In genomic region chr3:114212646-114213045, GRCh38 we compare ENCODE assay signal across 29 cellular contexts. TPM values are rescaled to one million over a fixed set of nuclear protein-coding genes. Genes with fewer than 3 reads are reported as not detected.
DNase-seq lines count a peak whose midpoint lies in the region; ATAC-seq, FAIRE-seq and TF ChIP-seq lines count a peak whose summit lies in the region.
"Had no signal": no experiment of that assay in that cellular context is flagged by ENCODE, and none has a peak within 500 bp of the region (broad histone marks: within the 10 kb centered on the region; RNA-seq: fewer than 3 reads in every experiment).

No MANE protein-coding gene starts in this region.

- H3K4me3 ChIP-seq in SU-DHL-6 (ENCODE audit: insufficient read depth, low read length, poor library complexity, severe bottlenecking) = no peak overlapping the region
- no peak overlapping the region for H3K4me3 ChIP-seq in endodermal cell (ENCODE audit: low read length)
- H3K4me3 ChIP-seq: A549, gastroesophageal sphincter, hepatocyte, ovary, stomach, thyroid gland had no signal

- no peaks in the 10 kb centered on the region for H3K27me3 Mint-ChIP-seq in activated CD8-positive, alpha-beta memory T cell treated with anti-CD3 and anti-CD28 coated beads, Interleukin-2, amount 10 ng/mL, durations not matched to agents 7 days and 5 days
- H3K27me3 Mint-ChIP-seq in endodermal cell (ENCODE audit: insufficient read depth) = no peaks in the 10 kb centered on the region
- H3K27me3 Mint-ChIP-seq: naive thymus-derived CD8-positive, alpha-beta T cell had no signal

- FAIRE-seq in frontal cortex (lab: Jason Lieb, UNC) = no peak
- FAIRE-seq: A549, HepG2, small intestine had no signal

- H3F3A ChIP-seq in SU-DHL-6 (ENCODE audit: insufficient read depth) = peaks cover 26% of the 10 kb centered on the region

- no peak overlapping the region for H3K27ac Mint-ChIP-seq in activated CD8-positive, alpha-beta memory T cell treated with anti-CD3 and anti-CD28 coated beads, Interleukin-2, amount 10 ng/mL, durations not matched to agents 7 days and 5 days
- no peak overlapping the region for H3K27ac Mint-ChIP-seq in endodermal cell
- H3K27ac Mint-ChIP-seq: immature natural killer cell had no signal

- peaks cover 12% of the 10 kb centered on the region for H3K36me3 Mint-ChIP-seq in activated CD8-positive, alpha-beta memory T cell treated with anti-CD3 and anti-CD28 coated beads, Interleukin-2, amount 10 ng/mL, durations not matched to agents 7 days and 5 days
- no peaks in the 10 kb centered on the region for H3K36me3 Mint-ChIP-seq in endodermal cell (ENCODE audit: low read depth)

- WGBS in endodermal cell (ENCODE audit: insufficient coverage in 1 of 2, insufficient read length in 1 of 2), 2 experiments = 85 to 100% methylated on average over 4 of the region's 4 CpGs

- H3K27me3 ChIP-seq in SU-DHL-6 (ENCODE audit: low read length) (no peaks in the 10 kb centered on the region), endodermal cell (ENCODE audit: control insufficient read depth, insufficient read depth, low read length, poor library complexity, severe bottlenecking) (no peaks in the 10 kb centered on the region)
- H3K27me3 ChIP-seq: gastroesophageal sphincter, ovary, thyroid gland had no signal

- TF ChIP-seq CTCF in SU-DHL-6 (IDR thresholded peaks at IDR 0.05; ENCODE audit: insufficient read depth, low read length, poor library complexity, severe bottlenecking) = no peak
- TF ChIP-seq CTCF in endodermal cell (conservative IDR thresholded peaks at IDR 0.05) = no peak

- no peak for DNase-seq in activated CD8-positive, alpha-beta memory T cell treated with anti-CD3 and anti-CD28 coated beads, Interleukin-2, amount 10 ng/mL, durations not matched to agents 7 days and 5 days
- no peak for DNase-seq in activated CD8-positive, alpha-beta memory T cell treated with anti-CD3 and anti-CD28 coated beads, Interleukin-2, amount 50 U/mL, for 48 hours
- DNase-seq in endodermal cell = peak; percentile 56
- no peak for DNase-seq in NOMO-1 treated with dmso at 0.1 percent for 144 hours (lab: John Stamatoyannopoulos, UW; ENCODE audit: unreplicated experiment)
- DNase-seq in frontal cortex (ENCODE audit: low spot score in 2 of 2) = no peak
- DNase-seq: activated CD4-positive, alpha-beta T cell treated with anti-CD3 and anti-CD28 coated beads, Interleukin-2, amount 50 U/mL, for 4 hours; Calu3; central memory CD4-positive, alpha-beta T cell; DND-41; midbrain; NCI-H187 treated with DMSO at 0.1 percent for 48 hours; NCI-H524 treated with DMSO at 0.1 percent for 48 hours; NK-92 treated with Interleukin-12 subunit alpha and Interleukin-12 subunit beta, amount 100 ng/mL, for 24 hours; ovary; retina; small intestine; stimulated activated CD4-positive, alpha-beta T cell treated with anti-CD3 and anti-CD28 coated beads, Interleukin-1b, Interleukin-23, amount 100 ng/mL, for 48 hours; stomach; thyroid gland had no signal

- no peaks in the 10 kb centered on the region for H3K9me2 ChIP-seq in SU-DHL-6 (replicated peaks; ENCODE audit: insufficient read depth, low read length)

- H3K4me2 ChIP-seq in SU-DHL-6 (ENCODE audit: low read depth, low read length, poor library complexity, severe bottlenecking) = peak overlapping the region; percentile 98
- H3K4me2 ChIP-seq: A549, hepatocyte had no signal

- no peaks in the 10 kb centered on the region for H4K20me1 ChIP-seq in SU-DHL-6 (ENCODE audit: low read depth, low read length)

- no peak overlapping the region for H2AFZ ChIP-seq in SU-DHL-6 (ENCODE audit: low read depth, low read length, severe bottlenecking)
- H2AFZ ChIP-seq: hepatocyte had no signal

- H3K36me3 ChIP-seq in SU-DHL-6 (ENCODE audit: low read length) = no peaks in the 10 kb centered on the region
- no peaks in the 10 kb centered on the region for H3K36me3 ChIP-seq in endodermal cell (ENCODE audit: control insufficient read depth, insufficient read depth, low read length)
- H3K36me3 ChIP-seq: gastroesophageal sphincter, ovary, stomach, thyroid gland had no signal

- peak overlapping the region; percentile 5 for H3K4me3 Mint-ChIP-seq in activated CD8-positive, alpha-beta memory T cell treated with anti-CD3 and anti-CD28 coated beads, Interleukin-2, amount 10 ng/mL, durations not matched to agents 7 days and 5 days
- no peak overlapping the region for H3K4me3 Mint-ChIP-seq in endodermal cell

- H3K9me3 ChIP-seq in SU-DHL-6 (ENCODE audit: insufficient read depth, low read length) = no peaks in the 10 kb centered on the region
- H3K9me3 ChIP-seq in endodermal cell (ENCODE audit: control insufficient read depth, low read length) = no peaks in the 10 kb centered on the region
- H3K9me3 ChIP-seq: A549, gastroesophageal sphincter, ovary, stomach, thyroid gland had no signal

- H3K4me1 Mint-ChIP-seq in activated CD8-positive, alpha-beta memory T cell treated with anti-CD3 and anti-CD28 coated beads, Interleukin-2, amount 10 ng/mL, durations not matched to agents 7 days and 5 days = peaks cover 23% of the 10 kb centered on the region
- H3K4me1 Mint-ChIP-seq in endodermal cell = no peaks in the 10 kb centered on the region
- H3K4me1 Mint-ChIP-seq: immature natural killer cell had no signal

- ATAC-seq in activated CD8-positive, alpha-beta memory T cell treated with anti-CD3 and anti-CD28 coated beads, Interleukin-2, amount 10 ng/mL, durations not matched to agents 7 days and 5 days = no peak
- ATAC-seq in HG03095 (IDR thresholded peaks at IDR 0.05; ENCODE audit: unreplicated experiment) = no peak
- ATAC-seq in HG03342 (IDR thresholded peaks at IDR 0.05; ENCODE audit: unreplicated experiment) = no peak
- ATAC-seq: A549, gastroesophageal sphincter, HepG2 had no signal

- H3K79me2 ChIP-seq in SU-DHL-6 (ENCODE audit: insufficient read depth, low read length) = no peaks in the 10 kb centered on the region
- H3K79me2 ChIP-seq: hepatocyte had no signal

- H3K27ac ChIP-seq in SU-DHL-6 (ENCODE audit: low read depth, low read length) (peak overlapping the region; percentile 99), endodermal cell (ENCODE audit: low read depth, low read length) (no peak overlapping the region)
- H3K27ac ChIP-seq: A549, gastroesophageal sphincter, hepatocyte, ovary had no signal

- CTCF ChIA-PET in activated CD8-positive, alpha-beta memory T cell treated with anti-CD3 and anti-CD28 coated beads, Interleukin-2, amount 10 ng/mL, durations not matched to agents 7 days and 5 days (lab: Charles Lee) = interaction anchor here (1.0 to 9.2 kb wide), 10 partner anchors 8 to 207 kb away, joined by 3 to 152 read pairs (median 7); partner anchors contain the start of gene TIGIT

- H3K9ac ChIP-seq in SU-DHL-6 (ENCODE audit: low read length) = 0 out of 2 replicates have a peak overlapping the region, but pooled peaks have one; percentile 64
- no peak overlapping the region for H3K9ac ChIP-seq in endodermal cell (ENCODE audit: extremely low read depth, low read length, poor library complexity, severe bottlenecking)

- H3K9me3 Mint-ChIP-seq in activated CD8-positive, alpha-beta memory T cell treated with anti-CD3 and anti-CD28 coated beads, Interleukin-2, amount 10 ng/mL, durations not matched to agents 7 days and 5 days (ENCODE audit: low read depth) = peaks cover 3% of the 10 kb centered on the region
- no peaks in the 10 kb centered on the region for H3K9me3 Mint-ChIP-seq in endodermal cell
- H3K9me3 Mint-ChIP-seq: immature natural killer cell had no signal

- H3K4me1 ChIP-seq in endodermal cell (ENCODE audit: control insufficient read depth, insufficient read depth, low read length) = no peaks in the 10 kb centered on the region
- H3K4me1 ChIP-seq: A549 had no signal

RNA-seq across cellular contexts. Expression of gene ZNF80, which starts 24.7 kb away (rescaled TPM):
- total RNA-seq in activated CD8-positive, alpha-beta memory T cell treated with anti-CD3 and anti-CD28 coated beads, Interleukin-2, amount 10 ng/mL, durations not matched to agents 7 days and 5 days = 1 to 10 TPM; 4.5 to 5.5 TPM
- total RNA-seq in endodermal cell (not detected), frontal cortex (not detected)
- polyA plus RNA-seq in endodermal cell (2013, experiment 1 of 2) = not detected
- polyA plus RNA-seq in endodermal cell (2013, experiment 2 of 2) = not detected
- total RNA-seq: Calu3, gastroesophageal sphincter, hepatocyte, HepG2, thyroid gland had no signal
- polyA plus RNA-seq: A549, hepatocyte, HepG2, stomach had no signal

RNA-seq across cellular contexts. Expression of gene DRD3, which starts 33.8 kb away (rescaled TPM):
- total RNA-seq in activated CD8-positive, alpha-beta memory T cell treated with anti-CD3 and anti-CD28 coated beads, Interleukin-2, amount 10 ng/mL, durations not matched to agents 7 days and 5 days = not detected
- total RNA-seq in endodermal cell = not detected
- polyA plus RNA-seq in endodermal cell (2013, experiment 1 of 2) = not detected
- polyA plus RNA-seq in endodermal cell (2013, experiment 2 of 2) = not detected
- 0.82 TPM for total RNA-seq in frontal cortex
- total RNA-seq: activated naive CD4-positive, alpha-beta T cell treated with anti-CD3 and anti-CD28 coated beads, Interleukin-2, amount 50 U/mL, for 72 hours; Calu3; gastroesophageal sphincter; hepatocyte; HepG2; ovary; stomach; thyroid gland had no signal
- polyA plus RNA-seq: A549, hepatocyte, HepG2, ovary, small intestine, stomach had no signal
